Comparison of ENCODE assay signal across 10 cellular contexts in genomic region chr6:43698584-43699349, GRCh38. TPM values are rescaled to one million over a fixed set of nuclear protein-coding genes. Genes with fewer than 3 reads are reported as not detected.
A peak's percentile ranks its signal among the peaks of the same experiment; 100 is the strongest.
DNase-seq lines count a peak whose midpoint lies in the region; ATAC-seq, FAIRE-seq and TF ChIP-seq lines count a peak whose summit lies in the region.
"Had no signal": no experiment of that assay in that cellular context is flagged by ENCODE, and none has a peak within 500 bp of the region (broad histone marks: within the 10 kb centered on the region; RNA-seq: fewer than 3 reads in every experiment).

No MANE protein-coding gene starts in this region.

- H3K79me2 ChIP-seq in GM23248 (ENCODE audit: insufficient read depth) = no peaks in the 10 kb centered on the region
- no peaks in the 10 kb centered on the region for H3K79me2 ChIP-seq in PC-9 (ENCODE audit: low read depth)

- H3K36me3 ChIP-seq in GM23248 (ENCODE audit: low read depth) (no peaks in the 10 kb centered on the region), PC-9 (ENCODE audit: low read depth) (no peaks in the 10 kb centered on the region)

- intact Hi-C loops in PC-9 (cut with micrococcal nuclease; ENCODE audit: unreplicated experiment) = loop anchor here (2.0 kb wide), 1 partner anchor 30 kb away; no protein-coding TSS in a partner anchor

- H3K4me3 Mint-ChIP-seq in glutamatergic neuron (ENCODE audit: unreplicated experiment) = peak overlapping the region; percentile 22

- TF ChIP-seq POLR2A in GM12891 (IDR thresholded peaks at IDR 0.05; ENCODE audit: low read depth, low read length) = no peak

- peaks cover 15% of the 10 kb centered on the region; the same call in 1 of the 2 replicates for H3F3A ChIP-seq in GM23248 (ENCODE audit: insufficient read depth)
- H3F3A ChIP-seq in PC-9 (ENCODE audit: insufficient read depth, low read depth) = peaks cover 48% of the 10 kb centered on the region

- H3K4me2 ChIP-seq in GM23248 (ENCODE audit: unreplicated experiment) (no peak overlapping the region), PC-9 (peak overlapping the region; percentile 70)

- CTCF ChIA-PET in PC-9 (lab: Charles Lee) = interaction anchor here (1.1 kb wide), 1 partner anchor 34 kb away, joined by 4 read pairs; no protein-coding TSS in a partner anchor

- H3K9ac ChIP-seq in GM23248 = no peak overlapping the region

- H3K9me2 ChIP-seq in GM23248 (ENCODE audit: insufficient read depth) (no peaks in the 10 kb centered on the region), PC-9 (ENCODE audit: insufficient read depth) (no peaks in the 10 kb centered on the region)

- in situ Hi-C loops in GM23248 (cut with MboI) = no loop called here

- H2AFZ ChIP-seq in GM23248 = no peak overlapping the region
- no peak overlapping the region for H2AFZ ChIP-seq in PC-9

- no peaks in the 10 kb centered on the region for H3K9me3 ChIP-seq in GM23248 (ENCODE audit: low read depth)
- no peaks in the 10 kb centered on the region for H3K9me3 ChIP-seq in PC-9 (ENCODE audit: insufficient read depth, low read depth)

- peaks cover 5% of the 10 kb centered on the region for H3K9me3 Mint-ChIP-seq in glutamatergic neuron (ENCODE audit: unreplicated experiment)
- H3K9me3 Mint-ChIP-seq: activated naive CD4-positive, alpha-beta T cell treated with anti-CD3 and anti-CD28 coated beads, Interleukin-2, amount 50 U/mL, for 72 hours had no signal

- H3K27me3 ChIP-seq in GM23248 (replicated peaks; ENCODE audit: insufficient read depth) (no peaks in the 10 kb centered on the region), PC-9 (ENCODE audit: insufficient read depth, low read depth) (no peaks in the 10 kb centered on the region)

- H4K20me1 ChIP-seq in GM23248 (ENCODE audit: insufficient read depth) (no peaks in the 10 kb centered on the region), PC-9 (ENCODE audit: insufficient read depth) (no peaks in the 10 kb centered on the region)

- H3K27me3 Mint-ChIP-seq in glutamatergic neuron (ENCODE audit: unreplicated experiment) = peaks cover 8% of the 10 kb centered on the region

- H3K27ac ChIP-seq in GM23248 = no peak overlapping the region
- peak overlapping the region; percentile 78 for H3K27ac ChIP-seq in PC-9

- POLR2A ChIA-PET in PC-9 (lab: Charles Lee; ENCODE audit: unreplicated experiment) = no interaction called here

- peak; percentile 55 for DNase-seq in GM23248
- DNase-seq in PC-9 = peak; percentile 51 to 53
- DNase-seq in glutamatergic neuron = peak; percentile 38
- peak; percentile 35 for DNase-seq in retina
- DNase-seq in GM12891 (ENCODE audit: insufficient read length, low spot score) = no peak
- no peak for DNase-seq in NCI-H2081 (lab: John Stamatoyannopoulos, UW)

- no peak for ATAC-seq in HG03280 (IDR thresholded peaks at IDR 0.05; ENCODE audit: unreplicated experiment)
- ATAC-seq in GM18858 (IDR thresholded peaks at IDR 0.05; ENCODE audit: unreplicated experiment) = no peak
- ATAC-seq: activated naive CD4-positive, alpha-beta T cell treated with anti-CD3 and anti-CD28 coated beads, Interleukin-2, amount 50 U/mL, for 72 hours had no signal

- no peaks in the 10 kb centered on the region for H3K36me3 Mint-ChIP-seq in glutamatergic neuron (ENCODE audit: unreplicated experiment)
- H3K36me3 Mint-ChIP-seq: activated naive CD4-positive, alpha-beta T cell treated with anti-CD3 and anti-CD28 coated beads, Interleukin-2, amount 50 U/mL, for 72 hours had no signal

- H3K4me3 ChIP-seq in GM23248 (no peak overlapping the region), PC-9 (no peak overlapping the region; the same call in 1 of the 2 replicates)

- BruUV-seq in PC-9 (replicated peaks; lab: Mats Ljungman, UMichigan) = no TSS peak

- peaks cover 16% of the 10 kb centered on the region for H3K4me1 ChIP-seq in GM23248 (ENCODE audit: insufficient read depth)
- peaks cover 77% of the 10 kb centered on the region for H3K4me1 ChIP-seq in PC-9 (replicated peaks; ENCODE audit: insufficient read depth)

- peaks cover 51% of the 10 kb centered on the region for H3K4me1 Mint-ChIP-seq in glutamatergic neuron (ENCODE audit: low read depth, unreplicated experiment)

- no peak for FAIRE-seq in GM12891 (lab: Jason Lieb, UNC)
- FAIRE-seq: GM12892 had no signal

- peak overlapping the region; percentile 85 for H3K27ac Mint-ChIP-seq in glutamatergic neuron (ENCODE audit: unreplicated experiment)

- 41% methylated on average over 8 of the region's 8 CpGs for WGBS in GM23248 (ENCODE audit: low coverage in 1 of 2, low lambda C conversion rate in 2 of 2, missing lambda C conversion rate in 2 of 2), 2 experiments

- no peak for TF ChIP-seq CTCF in PC-9 (conservative IDR thresholded peaks at IDR 0.05)
- no peak for TF ChIP-seq CTCF in glutamatergic neuron (IDR thresholded peaks at IDR 0.05; ENCODE audit: partially characterized antibody, unreplicated experiment)

TF ChIP-seq in GM12891, 5 proteins besides CTCF, POLR2A, EP300 and RAD21:
- TF ChIP-seq PAX5 (IDR thresholded peaks at IDR 0.05; ENCODE audit: insufficient read depth, low read length, severe bottlenecking) = no peak
- TF ChIP-seq TAF1 (IDR thresholded peaks at IDR 0.05; ENCODE audit: low read depth, low read length) = no peak
- TF ChIP-seq POLR2AphosphoS5 (IDR thresholded peaks at IDR 0.05; ENCODE audit: low read depth, low read length) = no peak

RNA-seq across cellular contexts. Expression of gene MRPS18A, which starts 11.2 kb away (rescaled TPM):
- 21.0 and 33.7 TPM in 2 replicates for total RNA-seq in GM23248 (2014; rRNA removed; shearing (Covaris generic))
- polyA plus RNA-seq in GM23248 (2016; fragmentation: Nextera tagmentation; extraction: Ambion mirVana) = 39.2 and 43.4 TPM in 2 replicates
- total RNA-seq in PC-9 (2021) (49.1 and 54.8 TPM in 2 replicates), glutamatergic neuron (ENCODE audit: unreplicated experiment) (27.7 TPM)
- 59.5 TPM for polyA plus RNA-seq in GM12891 (2012; ENCODE audit: low read depth, missing spikeins)

RNA-seq across cellular contexts. Expression of gene RSPH9, which starts 53.9 kb away (rescaled TPM):
- total RNA-seq in GM23248 (2014; rRNA removed; shearing (Covaris generic)) = 0.11 TPM in 1 of 2 replicates, not detected in the other
- polyA plus RNA-seq in GM23248 (2016; fragmentation: Nextera tagmentation; extraction: Ambion mirVana) = 1.2 and 1.3 TPM in 2 replicates
- total RNA-seq in PC-9 (2021) (not detected in 2 replicates), glutamatergic neuron (ENCODE audit: unreplicated experiment) (0.22 TPM)
- polyA plus RNA-seq in GM12891 (2012; ENCODE audit: low read depth, missing spikeins) = 0.35 TPM

Comparison
In these comparisons a context has a peak if more than half of its experiments do, and no peak if none do; other contexts are left out.
1. DNase-seq: peak in GM23248 (single experiment), PC-9 (2 of 2), glutamatergic neuron (single experiment) and retina (single experiment); none in GM12891 (single experiment) and NCI-H2081 (0 of 2).